ENCODE assay signal across 26 cellular contexts in the genomic region with DNA sequence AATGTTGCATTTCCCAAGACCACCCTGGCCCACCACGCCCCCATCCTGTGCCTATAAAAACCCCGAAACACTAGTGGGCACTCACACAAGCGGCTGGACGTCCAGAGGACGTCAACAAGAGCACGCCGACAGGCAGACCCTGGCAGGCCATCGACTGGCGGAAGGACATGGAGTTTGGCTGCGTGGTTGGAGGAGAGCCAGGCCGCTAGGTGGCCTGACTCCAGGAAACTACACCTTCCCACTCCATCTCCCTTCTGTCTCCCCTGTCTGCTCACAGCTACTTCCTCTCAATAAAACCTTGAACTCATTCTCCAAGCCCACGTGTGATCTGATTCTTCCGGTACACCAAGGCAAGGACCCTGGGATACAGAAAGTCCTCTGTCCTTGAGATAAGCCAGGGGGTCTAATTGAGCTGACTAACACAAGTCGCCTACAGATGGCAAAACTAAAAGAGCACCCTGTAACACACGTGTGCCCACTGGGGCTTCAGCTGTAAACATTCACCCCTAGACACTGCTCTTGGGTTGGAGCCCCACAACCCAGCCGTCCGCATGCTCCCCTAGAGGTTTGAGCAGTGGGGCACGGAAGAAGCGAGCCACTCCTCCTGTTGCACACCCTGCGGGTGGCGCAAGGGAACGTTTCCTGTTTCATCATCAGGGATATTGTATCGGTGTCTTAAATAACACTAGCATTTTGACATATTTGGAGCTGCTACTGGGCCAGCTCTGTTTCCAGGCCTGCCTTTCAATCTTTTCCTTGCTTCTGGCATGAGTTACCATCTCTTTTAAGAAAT. TPM values are rescaled to one million over a fixed set of nuclear protein-coding genes. Genes with fewer than 3 reads are reported as not detected.
A peak's percentile ranks its signal among the peaks of the same experiment; 100 is the strongest.
DNase-seq lines count a peak whose midpoint lies in the region; ATAC-seq, FAIRE-seq and TF ChIP-seq lines count a peak whose summit lies in the region.
"Had no signal": no experiment of that assay in that cellular context is flagged by ENCODE, and none has a peak within 500 bp of the region (broad histone marks: within the 10 kb centered on the region; RNA-seq: fewer than 3 reads in every experiment).

No MANE protein-coding gene starts in this region.

- CTCF ChIA-PET in H1 (lab: Charles Lee; ENCODE audit: partially characterized antibody) = interaction anchor here (0.6 to 1.4 kb wide), 8 partner anchors 13 to 575 kb away, joined by 3 to 7 read pairs (median 3); no protein-coding TSS in a partner anchor

- 0 out of 2 replicates have a peak overlapping the region, but pooled peaks have one; percentile 71 for H2AFZ ChIP-seq in H1 (ENCODE audit: low read length)

- H3K27me3 ChIP-seq in H1 (replicated peaks in 1 of 4; ENCODE audit: control insufficient read depth in 3 of 4, extremely low read depth in 1 of 4, insufficient read depth in 3 of 4, low read length in 3 of 4) (no peaks in the 10 kb centered on the region), testis (no peaks in the 10 kb centered on the region)
- H3K27me3 ChIP-seq: tibial nerve had no signal

- H2BK15ac ChIP-seq in H1 (ENCODE audit: low read length) = no peak overlapping the region; the same call in 1 of the 2 replicates

- no peaks in the 10 kb centered on the region for H3K79me1 ChIP-seq in H1 (ENCODE audit: low read depth, low read length)

- no peak overlapping the region for H3K23ac ChIP-seq in H1 (ENCODE audit: insufficient read length)

- 0 out of 2 replicates have a peak overlapping the region, but pooled peaks have one; percentile 29 for H3K18ac ChIP-seq in H1 (ENCODE audit: extremely low read depth, low read length)

- H2BK20ac ChIP-seq in H1 (ENCODE audit: low read length) = no peak overlapping the region

- H3K79me2 ChIP-seq in H1 (ENCODE audit: control insufficient read depth in 1 of 2, insufficient read depth in 2 of 2, low read length in 2 of 2) = no peaks in the 10 kb centered on the region

- intact Hi-C loops in Right ventricle myocardium inferior (cut with DNase I) (no loop called here), left cardiac atrium (cut with DNase I) (no loop called here), testis (cut with DNase I; ENCODE audit: low total_unique reads) (no loop called here)

- TF ChIP-seq POLR2A in H1 (IDR thresholded peaks at IDR 0.05; ENCODE audit: control extremely low read depth in 1 of 2, low read depth in 2 of 2, low read length in 2 of 2) (no peak), testis (IDR thresholded peaks at IDR 0.05) (no peak)

- H3K4me1 ChIP-seq in H1 (replicated peaks in 1 of 4; ENCODE audit: control insufficient read depth in 3 of 4, insufficient read depth in 4 of 4, low read length in 3 of 4) = no peaks in the 10 kb centered on the region
- H3K4me1 ChIP-seq in testis = no peaks in the 10 kb centered on the region
- H3K4me1 ChIP-seq: tibial nerve had no signal

- no peaks in the 10 kb centered on the region for H4K20me1 ChIP-seq in H1 (replicated peaks in 1 of 2; ENCODE audit: control insufficient read depth in 1 of 2, insufficient read depth in 2 of 2, low read length in 2 of 2)

- no peaks in the 10 kb centered on the region; the same call in 1 of the 2 replicates for H3K23me2 ChIP-seq in H1 (ENCODE audit: low read depth, low read length)

- WGBS in H1 (ENCODE audit: extremely low coverage in 1 of 2, insufficient coverage in 1 of 2, insufficient read length in 1 of 2, insufficient replicate concordance in 2 of 2, low coverage in 1 of 2, low lambda C conversion rate in 2 of 2, missing lambda C conversion rate in 1 of 2), 2 experiments = 88% methylated on average over 22 of the region's 23 CpGs; no CpG with 5 or more reads in 1 of the 2 experiments
- WGBS in testis, 2 donors = 66 to 75% methylated on average over 12 to 23 of the region's 23 CpGs

- H4K91ac ChIP-seq in H1 (replicated peaks; ENCODE audit: insufficient read length, low read length) = no peak overlapping the region

- H4K8ac ChIP-seq in H1 (ENCODE audit: extremely low read depth, insufficient read depth, low read length) = no peak overlapping the region

- no peak overlapping the region; the same call in 1 of the 2 replicates for H2BK12ac ChIP-seq in H1 (ENCODE audit: low read depth, low read length)

- no peak overlapping the region for H2AK5ac ChIP-seq in H1 (ENCODE audit: low read depth, low read length)

- no peaks in the 10 kb centered on the region for H3K9me3 ChIP-seq in H1 (ENCODE audit: insufficient read depth in 2 of 2, low read depth in 1 of 2, low read length in 1 of 2)
- H3K9me3 ChIP-seq in testis = no peaks in the 10 kb centered on the region

- no peak overlapping the region for H4K5ac ChIP-seq in H1 (ENCODE audit: insufficient read length, low read depth, low read length)

- H3K4me2 ChIP-seq in H1 (ENCODE audit: insufficient read depth in 1 of 2, low read depth in 2 of 2, low read length in 2 of 2) = no peak overlapping the region

- DNase-seq in Right ventricle myocardium inferior (ENCODE audit: missing footprints) = peak; percentile 87
- DNase-seq in left cardiac atrium = no peak
- peak; percentile 97 for DNase-seq in NOMO-1 treated with DMSO at 0.1 percent for 48 hours (lab: John Stamatoyannopoulos, UW; ENCODE audit: unreplicated experiment)
- DNase-seq in H1 (ENCODE audit: low read depth in 1 of 2, low spot score in 2 of 2) = no peak
- no peak for DNase-seq in testis
- DNase-seq in SW480 (ENCODE audit: low spot score) = no peak
- DNase-seq in HK-2 (ENCODE audit: unreplicated experiment) = no peak
- DNase-seq in NCI-H1048 (lab: John Stamatoyannopoulos, UW) = no peak
- DNase-seq: activated CD4-positive, alpha-beta T cell treated with anti-CD3 and anti-CD28 coated beads, Interleukin-2, amount 50 U/mL, for 48 hours; activated naive CD4-positive, alpha-beta T cell; activated T-cell treated with anti-CD3 and anti-CD28 coated beads for 4 hours; anterior cingulate cortex; CD4-positive, CD25-positive, alpha-beta regulatory T cell; effector memory CD8-positive, alpha-beta T cell; midbrain; MM.1S; NCI-H2107; NCI-H524; retina had no signal

- no peak overlapping the region for H3K27ac ChIP-seq in H1 (ENCODE audit: low read depth, low read length)
- no peak overlapping the region for H3K27ac ChIP-seq in testis
- H3K27ac ChIP-seq: tibial nerve, VCaP had no signal

- H3K9ac ChIP-seq in H1 (replicated peaks in 1 of 4; ENCODE audit: extremely low read depth in 1 of 4, low read depth in 3 of 4, low read length in 3 of 4) = no peak overlapping the region

- H3K36me3 ChIP-seq in H1 (ENCODE audit: control insufficient read depth in 2 of 4, insufficient read depth in 4 of 4, low read length in 3 of 4) (no peaks in the 10 kb centered on the region), testis (ENCODE audit: low read depth, missing control alignments) (no peaks in the 10 kb centered on the region)
- H3K36me3 ChIP-seq: tibial nerve had no signal

- no peak overlapping the region for H3K56ac ChIP-seq in H1 (replicated peaks; ENCODE audit: insufficient read length, low read depth, low read length)

- FAIRE-seq in H1 (lab: Jason Lieb, UNC) = no peak
- FAIRE-seq: A549, keratinocyte had no signal

- peak; percentile 4 to 30; a peak in 1 of 4 replicates for TF ChIP-seq RAD21 in H1 (IDR thresholded peaks at IDR 0.05 in 1 of 2, conservative IDR thresholded peaks at IDR 0.05 in 1 of 2; ENCODE audit: low read depth in 2 of 2, low read length in 2 of 2)

- H3K4ac ChIP-seq in H1 (replicated peaks; ENCODE audit: insufficient read length, low read depth, low read length) = no peak overlapping the region

- TF ChIP-seq CTCF in H1 (IDR thresholded peaks at IDR 0.05; ENCODE audit: control extremely low read depth in 1 of 3, insufficient read depth in 1 of 3, low read depth in 1 of 3, low read length in 3 of 3) (peak; percentile 26 to 50 (median 31); a peak in 3 of 4 replicates), testis (IDR thresholded peaks at IDR 0.05) (no peak)

- H2BK5ac ChIP-seq in H1 (ENCODE audit: low read depth, low read length) = no peak overlapping the region

- no peak overlapping the region for H2BK120ac ChIP-seq in H1 (replicated peaks; ENCODE audit: low read depth, low read length)

- no peak overlapping the region for H3K4me3 ChIP-seq in H1 (ENCODE audit: extremely low read depth in 1 of 4, insufficient read depth in 2 of 4, low read depth in 3 of 4, low read length in 4 of 4)
- H3K4me3 ChIP-seq in testis = peak overlapping the region; percentile 9 to 12
- H3K4me3 ChIP-seq: A549, tibial nerve had no signal

- ATAC-seq in Right ventricle myocardium inferior (no peak), left cardiac atrium (no peak)
- ATAC-seq: effector memory CD8-positive, alpha-beta T cell; stimulated activated memory B cell treated with anti-CD40 and anti-IgM and Interleukin-4, amounts not matched to agents 10 μg/mL and 1 μg/mL and 100 μg/mL, for 72 hours; T-cell had no signal

- no peak overlapping the region for H3K14ac ChIP-seq in H1 (ENCODE audit: insufficient read length)

- POLR2A ChIA-PET in H1 (lab: Charles Lee; ENCODE audit: partially characterized antibody) = interaction anchor here (1.3 kb wide), 1 partner anchor 41 kb away, joined by 3 read pairs; no protein-coding TSS in a partner anchor

- TF ChIP-seq EP300 in H1 (IDR thresholded peaks at IDR 0.05; ENCODE audit: borderline replicate concordance in 1 of 2, low read depth in 2 of 2, low read length in 2 of 2) = no peak

TF ChIP-seq in H1, 55 proteins besides CTCF, POLR2A, EP300 and RAD21:
- TF ChIP-seq CREB1 (IDR thresholded peaks at IDR 0.05) (no peak), FOSL1 (IDR thresholded peaks at IDR 0.05; ENCODE audit: insufficient read depth, low read depth, low read length) (no peak)
TF ChIP-seq in H1: peak in this region for 0.

RNA-seq across cellular contexts. Expression of gene TAF11L2, which starts 54.5 kb away (rescaled TPM):
- total RNA-seq in Right ventricle myocardium inferior (not detected), left cardiac atrium (not detected), testis (not detected)
- total RNA-seq in H1 (2021; fragmentation: NEBNext Ultra II Directional; extraction: Animal tissue kit (Norgen Biotek cat#: 25700)) = not detected in 2 replicates
- polyA plus RNA-seq in H1 (2011; rRNA removed) (not detected in 2 replicates), testis (ENCODE audit: insufficient read depth, low read depth, low replicate concordance) (not detected)
- not detected for polyA plus RNA-seq in H1 (2011; cell fraction: cytosol; rRNA removed)
- not detected for polyA plus RNA-seq in H1 (2011; cell fraction: nucleus; rRNA removed)
- polyA plus RNA-seq in H1 (2012, experiment 1 of 2) = not detected in 4 replicates
- polyA plus RNA-seq in H1 (2012, experiment 2 of 2) = not detected
- not detected for polyA plus RNA-seq in H1 (2013, experiment 1 of 2)
- not detected for polyA plus RNA-seq in H1 (2013, experiment 2 of 2)
- not detected in 2 replicates for polyA minus RNA-seq in H1 (2011; rRNA and poly(A)+ RNA removed)
- not detected for polyA minus RNA-seq in H1 (2011; cell fraction: cytosol; rRNA and poly(A)+ RNA removed)
- not detected for polyA minus RNA-seq in H1 (2011; cell fraction: nucleus; rRNA and poly(A)+ RNA removed)
- total RNA-seq: CD4-positive, CD25-positive, alpha-beta regulatory T cell; fibroblast of lung; T-cell; tibial nerve had no signal
- polyA plus RNA-seq: A549; CD4-positive, CD25-positive, alpha-beta regulatory T cell; fibroblast of lung; keratinocyte had no signal

Comparison
In these comparisons a context has a peak if more than half of its experiments do, and no peak if none do; other contexts are left out.
1. DNase-seq: peak in Right ventricle myocardium inferior (single experiment) and NOMO-1 treated with DMSO at 0.1 percent for 48 hours (single experiment); none in left cardiac atrium (single experiment), H1 (0 of 2), testis (single experiment), SW480 (single experiment), HK-2 (single experiment) and NCI-H1048 (single experiment).
2. H3K4me3 ChIP-seq: peak in testis (2 of 2); none in H1 (0 of 4).
3. CTCF ChIP-seq: peak in H1 (3 of 3); none in testis (0 of 3).